ENCODE assay signal across 9 cellular contexts in the genomic region with DNA sequence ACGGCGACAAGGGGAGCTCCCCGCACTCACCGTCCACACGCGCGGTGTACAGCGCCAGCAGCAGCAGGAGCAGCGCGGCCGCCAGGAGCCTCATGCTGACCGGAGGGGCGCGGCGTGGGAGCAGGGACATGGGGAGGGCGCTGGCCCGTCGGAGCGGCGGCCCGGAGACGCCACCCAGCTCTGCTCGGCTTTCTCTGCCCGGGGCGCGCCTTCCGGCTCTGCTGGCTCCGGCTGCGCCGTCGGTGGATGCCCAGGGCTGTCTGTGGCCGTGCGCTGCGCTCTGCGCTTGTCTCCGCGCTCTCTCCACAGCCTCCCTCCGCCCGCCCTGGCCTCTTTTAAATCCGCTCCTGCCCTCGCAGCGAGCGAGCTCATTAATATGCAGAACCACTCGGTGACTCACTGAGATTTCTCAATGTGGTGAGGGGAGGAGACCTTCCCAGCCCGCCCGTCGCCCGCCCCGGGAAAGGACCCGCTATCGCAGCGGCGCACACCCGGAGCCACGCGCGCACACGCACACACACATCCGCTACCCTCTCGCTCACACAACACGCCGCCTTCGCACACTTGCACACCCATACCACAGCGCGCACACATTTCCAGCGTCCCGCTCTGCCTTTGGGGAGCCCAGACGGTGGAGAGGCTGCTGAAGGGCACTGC. TPM values are rescaled to one million over a fixed set of nuclear protein-coding genes. Genes with fewer than 3 reads are reported as not detected.
DNase-seq lines count a peak whose midpoint lies in the region; ATAC-seq and TF ChIP-seq lines count a peak whose summit lies in the region.
"Had no signal": no experiment of that assay in that cellular context is flagged by ENCODE, and none has a peak within 500 bp of the region (broad histone marks: within the 10 kb centered on the region; RNA-seq: fewer than 3 reads in every experiment).

A gene with protein sequence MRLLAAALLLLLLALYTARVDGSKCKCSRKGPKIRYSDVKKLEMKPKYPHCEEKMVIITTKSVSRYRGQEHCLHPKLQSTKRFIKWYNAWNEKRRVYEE (minus strand): TSS at position 307 of the 657 bp plus-strand sequence. CDS start 213 bp downstream, at position 94.

- peaks cover 4% of the 10 kb centered on the region for H3K4me1 Mint-ChIP-seq in activated CD8-positive, alpha-beta T cell treated with anti-CD3 and anti-CD28 coated beads for 36 hours (ENCODE audit: low read depth)
- no peaks in the 10 kb centered on the region for H3K4me1 Mint-ChIP-seq in T-helper 2 cell treated with Interferon-gamma antibody and Interleukin-4, amounts not matched to agents 5 μg/mL and 100 μg/mL, for 36 hours (ENCODE audit: low read depth)

- H3K4me3 ChIP-seq in cardiac muscle cell: peak within 1 kb of the TSS; percentile 19
- H3K4me3 ChIP-seq in rectal smooth muscle tissue (ENCODE audit: low read length): peak within 1 kb of the TSS; percentile 40
- H3K4me3 ChIP-seq: BLaER1 had no signal

- peaks cover 55% of the 10 kb centered on the region for H3K27me3 Mint-ChIP-seq in activated CD8-positive, alpha-beta T cell treated with anti-CD3 and anti-CD28 coated beads for 36 hours
- H3K27me3 Mint-ChIP-seq in T-helper 2 cell treated with Interferon-gamma antibody and Interleukin-4, amounts not matched to agents 5 μg/mL and 100 μg/mL, for 36 hours (ENCODE audit: low read depth): peaks cover 47% of the 10 kb centered on the region

- DNase-seq in NCI-H1417 (lab: John Stamatoyannopoulos, UW): peak in 2 of 3 experiments; percentile 12 to 43
- DNase-seq in NCI-H1417 treated with DMSO at 0.1 percent for 48 hours (lab: John Stamatoyannopoulos, UW): no peak
- peak; percentile 53 for DNase-seq in activated CD8-positive, alpha-beta T cell treated with anti-CD3 and anti-CD28 coated beads for 36 hours
- peak; percentile 45 to 88 for DNase-seq in cardiac muscle cell (ENCODE audit: low read depth in 1 of 2, low spot score in 1 of 2)
- DNase-seq in HuH-7 (ENCODE audit: low spot score): no peak
- DNase-seq in T-helper 2 cell treated with Interferon-gamma antibody and Interleukin-4, amounts not matched to agents 5 μg/mL and 100 μg/mL, for 36 hours (ENCODE audit: low spot score): no peak

- peaks cover 61% of the 10 kb centered on the region for H3K27me3 ChIP-seq in cardiac muscle cell
- H3K27me3 ChIP-seq in rectal smooth muscle tissue (ENCODE audit: control insufficient read depth, insufficient read depth, low read length): peaks cover 10% of the 10 kb centered on the region

- no peaks in the 10 kb centered on the region for H3K36me3 ChIP-seq in cardiac muscle cell
- no peaks in the 10 kb centered on the region for H3K36me3 ChIP-seq in rectal smooth muscle tissue (ENCODE audit: control insufficient read depth, insufficient read depth, low read length)
- H3K36me3 ChIP-seq: BLaER1 had no signal

- H3K4me1 ChIP-seq in cardiac muscle cell (ENCODE audit: low read depth) (no peaks in the 10 kb centered on the region), rectal smooth muscle tissue (ENCODE audit: control insufficient read depth, insufficient read depth, low read length) (no peaks in the 10 kb centered on the region)

- no peak within 1 kb of the TSS for H3K4me3 Mint-ChIP-seq in activated CD8-positive, alpha-beta T cell treated with anti-CD3 and anti-CD28 coated beads for 36 hours
- H3K4me3 Mint-ChIP-seq in T-helper 2 cell treated with Interferon-gamma antibody and Interleukin-4, amounts not matched to agents 5 μg/mL and 100 μg/mL, for 36 hours: no peak within 1 kb of the TSS

- no peak within 1 kb of the TSS for H3K9ac ChIP-seq in rectal smooth muscle tissue (ENCODE audit: low read length)
- H3K9ac ChIP-seq: BLaER1 had no signal

- H3K9me3 Mint-ChIP-seq in activated CD8-positive, alpha-beta T cell treated with anti-CD3 and anti-CD28 coated beads for 36 hours: no peaks in the 10 kb centered on the region
- no peaks in the 10 kb centered on the region for H3K9me3 Mint-ChIP-seq in T-helper 2 cell treated with Interferon-gamma antibody and Interleukin-4, amounts not matched to agents 5 μg/mL and 100 μg/mL, for 36 hours

- no peaks in the 10 kb centered on the region for H3K9me3 ChIP-seq in cardiac muscle cell (ENCODE audit: low read depth)

- no peak within 1 kb of the TSS for H3K27ac Mint-ChIP-seq in activated CD8-positive, alpha-beta T cell treated with anti-CD3 and anti-CD28 coated beads for 36 hours
- H3K27ac Mint-ChIP-seq in T-helper 2 cell treated with Interferon-gamma antibody and Interleukin-4, amounts not matched to agents 5 μg/mL and 100 μg/mL, for 36 hours: no peak within 1 kb of the TSS

- no peak within 1 kb of the TSS for H3K27ac ChIP-seq in cardiac muscle cell
- no peak within 1 kb of the TSS for H3K27ac ChIP-seq in rectal smooth muscle tissue (ENCODE audit: low read depth, low read length)
- H3K27ac ChIP-seq: BLaER1 had no signal

- TF ChIP-seq CTCF in activated CD8-positive, alpha-beta T cell treated with anti-CD3 and anti-CD28 coated beads for 36 hours (IDR thresholded peaks at IDR 0.05): no peak
- TF ChIP-seq CTCF in cardiac muscle cell (IDR thresholded peaks at IDR 0.05; ENCODE audit: low read depth, low read length): no peak

- intact Hi-C loops in activated CD8-positive, alpha-beta T cell treated with anti-CD3 and anti-CD28 coated beads for 36 hours (cut with micrococcal nuclease): no loop called here

- peak; percentile 82 for ATAC-seq in activated CD8-positive, alpha-beta T cell treated with anti-CD3 and anti-CD28 coated beads for 36 hours
- ATAC-seq in GM21576 (IDR thresholded peaks at IDR 0.05; ENCODE audit: unreplicated experiment): no peak

- POLR2A ChIA-PET in activated CD8-positive, alpha-beta T cell treated with anti-CD3 and anti-CD28 coated beads for 36 hours (lab: Charles Lee): no interaction called here

- H3K36me3 Mint-ChIP-seq in activated CD8-positive, alpha-beta T cell treated with anti-CD3 and anti-CD28 coated beads for 36 hours (ENCODE audit: low read depth): no peaks in the 10 kb centered on the region
- no peaks in the 10 kb centered on the region for H3K36me3 Mint-ChIP-seq in T-helper 2 cell treated with Interferon-gamma antibody and Interleukin-4, amounts not matched to agents 5 μg/mL and 100 μg/mL, for 36 hours (ENCODE audit: low read depth)

- CTCF ChIA-PET in activated CD8-positive, alpha-beta T cell treated with anti-CD3 and anti-CD28 coated beads for 36 hours (lab: Charles Lee): interaction anchor here (0.9 to 7.6 kb wide), 2 partner anchors 13 to 18 kb away, joined by 4 to 50 read pairs; no protein-coding TSS in a partner anchor

RNA-seq across cellular contexts. Expression of the gene that starts here (rescaled TPM):
- total RNA-seq in activated CD8-positive, alpha-beta T cell treated with anti-CD3 and anti-CD28 coated beads for 36 hours: not detected
- total RNA-seq in cardiac muscle cell: 0.11 and 1.2 TPM in 2 replicates
- 1.1 and 1.9 TPM in 2 replicates for polyA plus RNA-seq in cardiac muscle cell

Comparison
In these comparisons a context has a peak if more than half of its experiments do, and no peak if none do; other contexts are left out.
1. DNase-seq: peak in NCI-H1417 (2 of 3) and cardiac muscle cell (2 of 2); none in NCI-H1417 treated with DMSO at 0.1 percent for 48 hours (single experiment), HuH-7 (single experiment) and T-helper 2 cell treated with Interferon-gamma antibody and Interleukin-4, amounts not matched to agents 5 μg/mL and 100 μg/mL, for 36 hours (single experiment).
2. Peak in DNase-seq and ATAC-seq in activated CD8-positive, alpha-beta T cell treated with anti-CD3 and anti-CD28 coated beads for 36 hours; RNA of the gene not detected or under 1 TPM.